In the genomic region with DNA sequence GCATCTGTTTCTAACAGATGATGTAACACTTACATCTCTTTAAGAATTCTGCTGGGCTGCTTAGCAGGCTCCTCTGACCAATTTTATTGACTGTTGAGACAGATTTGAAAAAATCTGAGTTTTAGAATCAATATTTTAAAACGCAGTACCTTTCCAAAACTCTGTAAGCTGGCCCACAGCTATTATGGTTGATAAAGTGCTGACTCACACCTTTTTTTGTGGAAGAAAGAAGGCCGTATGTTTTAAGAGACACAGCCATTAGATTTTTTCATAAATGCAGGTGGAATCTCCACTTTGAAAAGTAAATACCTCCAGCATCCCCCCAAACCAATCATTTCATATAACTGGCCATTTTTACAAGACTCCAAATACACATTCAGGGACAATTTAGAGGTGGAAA, we compare ENCODE assay signal across 29 cellular contexts.
"Had no signal": no experiment of that assay in that cellular context is flagged by ENCODE, and none has a peak within 500 bp of the region (broad histone marks: within the 10 kb centered on the region; RNA-seq: fewer than 3 reads in every experiment).

No MANE protein-coding gene starts in this region.

- H3K36me3 Mint-ChIP-seq: activated CD4-positive, alpha-beta memory T cell treated with anti-CD3 and anti-CD28 coated beads for 36 hours; activated CD8-positive, alpha-beta memory T cell treated with anti-CD3 and anti-CD28 coated beads, Interleukin-2, amount 10 ng/mL, durations not matched to agents 7 days and 5 days; activated naive CD4-positive, alpha-beta T cell treated with anti-CD3 and anti-CD28 coated beads, Interleukin-2, amount 10 ng/mL, durations not matched to agents 7 days and 5 days; activated naive CD4-positive, alpha-beta T cell treated with anti-CD3 and anti-CD28 coated beads, Interleukin-2, amount 50 U/mL, for 72 hours; activated naive CD8-positive, alpha-beta T cell treated with anti-CD3 and anti-CD28 coated beads, Interleukin-2, amount 10 ng/mL, durations not matched to agents 7 days and 5 days; brain had no signal

- H3K27ac ChIP-seq: ascending aorta, breast epithelium, cardiac muscle cell, colonic mucosa had no signal

- ATAC-seq: activated CD4-positive, alpha-beta T cell treated with anti-CD3 and anti-CD28 coated beads for 36 hours; activated CD8-positive, alpha-beta memory T cell treated with anti-CD3 and anti-CD28 coated beads, Interleukin-2, amount 10 ng/mL, durations not matched to agents 7 days and 5 days; activated CD8-positive, alpha-beta T cell treated with anti-CD3 and anti-CD28 coated beads, Interleukin-2, amount 10 ng/mL, durations not matched to agents 7 days and 5 days; activated naive CD4-positive, alpha-beta T cell treated with anti-CD3 and anti-CD28 coated beads, Interleukin-2, amount 50 U/mL, for 72 hours; esophagus mucosa had no signal

- H3K27me3 ChIP-seq: ascending aorta, breast epithelium, cardiac muscle cell, colonic mucosa had no signal

- H3K36me3 ChIP-seq: ascending aorta, breast epithelium, cardiac muscle cell, colonic mucosa had no signal

- H3K4me3 ChIP-seq: ascending aorta, breast epithelium, cardiac muscle cell, colonic mucosa had no signal

- H3K27me3 Mint-ChIP-seq: activated CD4-positive, alpha-beta T cell treated with anti-CD3 and anti-CD28 coated beads, Interleukin-2, amount 10 ng/mL, durations not matched to agents 24 days and 14 days; activated naive CD4-positive, alpha-beta T cell treated with anti-CD3 and anti-CD28 coated beads, Interleukin-2, amount 10 ng/mL, durations not matched to agents 7 days and 5 days had no signal

- FAIRE-seq: frontal cortex had no signal

- DNase-seq: activated CD4-positive, alpha-beta memory T cell treated with anti-CD3 and anti-CD28 coated beads for 36 hours; activated CD4-positive, alpha-beta T cell treated with anti-CD3 and anti-CD28 coated beads for 36 hours; activated CD4-positive, alpha-beta T cell treated with anti-CD3 and anti-CD28 coated beads, Interleukin-2, amount 10 ng/mL, durations not matched to agents 24 days and 14 days; activated CD4-positive, CD25-positive, alpha-beta regulatory T cell; activated CD4-positive, CD25-positive, alpha-beta regulatory T cell treated with anti-CD3 and anti-CD28 coated beads, Interleukin-2, amount 50 U/mL, for 72 hours; activated CD8-positive, alpha-beta memory T cell treated with anti-CD3 and anti-CD28 coated beads, Interleukin-2, amount 10 ng/mL, durations not matched to agents 7 days and 5 days; activated CD8-positive, alpha-beta memory T cell treated with anti-CD3 and anti-CD28 coated beads, Interleukin-2, amount 50 U/mL, for 4 hours; activated CD8-positive, alpha-beta T cell treated with anti-CD3 and anti-CD28 coated beads, Interleukin-2, amount 10 ng/mL, durations not matched to agents 7 days and 5 days; activated effector memory CD4-positive, alpha-beta T cell treated with anti-CD3 and anti-CD28 coated beads, Interleukin-2, amount 50 U/mL, for 16 hours; activated naive CD4-positive, alpha-beta T cell treated with anti-CD3 and anti-CD28 coated beads, Interleukin-2, amount 10 ng/mL, durations not matched to agents 7 days and 5 days; activated naive CD8-positive, alpha-beta T cell treated with anti-CD3 and anti-CD28 coated beads, Interleukin-2, amount 10 ng/mL, durations not matched to agents 7 days and 5 days; activated T-cell treated with anti-CD3 and anti-CD28 coated beads, Interleukin-2, amount 50 U/mL, for 1 hour; activated T-cell treated with anti-CD3 and anti-CD28 coated beads, Interleukin-2, amount 50 U/mL, for 48 hours; central memory CD4-positive, alpha-beta T cell; cerebellar nuclear complex; colonic mucosa; effector CD8-positive, alpha-beta T cell; foreskin fibroblast; head of caudate nucleus; T-helper 2 cell had no signal

- H3K4me3 Mint-ChIP-seq: activated CD4-positive, alpha-beta memory T cell treated with anti-CD3 and anti-CD28 coated beads for 36 hours; activated CD4-positive, alpha-beta T cell treated with anti-CD3 and anti-CD28 coated beads for 36 hours; activated CD4-positive, alpha-beta T cell treated with anti-CD3 and anti-CD28 coated beads, Interleukin-2, amount 10 ng/mL, durations not matched to agents 24 days and 14 days; activated CD8-positive, alpha-beta memory T cell treated with anti-CD3 and anti-CD28 coated beads, Interleukin-2, amount 10 ng/mL, durations not matched to agents 7 days and 5 days; activated CD8-positive, alpha-beta T cell treated with anti-CD3 and anti-CD28 coated beads, Interleukin-2, amount 10 ng/mL, durations not matched to agents 7 days and 5 days; activated naive CD4-positive, alpha-beta T cell treated with anti-CD3 and anti-CD28 coated beads, Interleukin-2, amount 10 ng/mL, durations not matched to agents 7 days and 5 days; activated naive CD8-positive, alpha-beta T cell treated with anti-CD3 and anti-CD28 coated beads, Interleukin-2, amount 10 ng/mL, durations not matched to agents 7 days and 5 days; activated T-helper 1 cell treated with anti-CD3 and anti-CD28 coated beads, Interleukin-12 subunit alpha, Interleukin-12 subunit beta, Interleukin-2, Interleukin-4 antibody, amounts not matched to agents 30 ng/mL and 10 ng/mL and 1 ng/mL, durations not matched to agents 14 hours and 24 hours and 36 hours; brain had no signal

- H3K9me3 ChIP-seq: ascending aorta, breast epithelium, colonic mucosa had no signal

- H3K4me1 ChIP-seq: ascending aorta, breast epithelium, colonic mucosa had no signal

- H3K4me1 Mint-ChIP-seq: activated CD4-positive, alpha-beta T cell treated with anti-CD3 and anti-CD28 coated beads for 36 hours; activated CD4-positive, alpha-beta T cell treated with anti-CD3 and anti-CD28 coated beads, Interleukin-2, amount 10 ng/mL, durations not matched to agents 24 days and 14 days; activated CD8-positive, alpha-beta memory T cell treated with anti-CD3 and anti-CD28 coated beads, Interleukin-2, amount 10 ng/mL, durations not matched to agents 7 days and 5 days; activated naive CD4-positive, alpha-beta T cell treated with anti-CD3 and anti-CD28 coated beads, Interleukin-2, amount 10 ng/mL, durations not matched to agents 7 days and 5 days; activated naive CD8-positive, alpha-beta T cell treated with anti-CD3 and anti-CD28 coated beads, Interleukin-2, amount 10 ng/mL, durations not matched to agents 7 days and 5 days; brain had no signal

- H3K9me3 Mint-ChIP-seq: activated CD4-positive, alpha-beta memory T cell treated with anti-CD3 and anti-CD28 coated beads for 36 hours; activated CD4-positive, alpha-beta T cell treated with anti-CD3 and anti-CD28 coated beads, Interleukin-2, amount 10 ng/mL, durations not matched to agents 24 days and 14 days; activated naive CD4-positive, alpha-beta T cell treated with anti-CD3 and anti-CD28 coated beads, Interleukin-2, amount 10 ng/mL, durations not matched to agents 7 days and 5 days; activated naive CD8-positive, alpha-beta T cell treated with anti-CD3 and anti-CD28 coated beads, Interleukin-2, amount 10 ng/mL, durations not matched to agents 7 days and 5 days; activated T-helper 1 cell treated with anti-CD3 and anti-CD28 coated beads, Interleukin-12 subunit alpha, Interleukin-12 subunit beta, Interleukin-2, Interleukin-4 antibody, amounts not matched to agents 30 ng/mL and 10 ng/mL and 1 ng/mL, durations not matched to agents 14 hours and 24 hours and 36 hours; activated T-helper 2 cell treated with anti-CD3 and anti-CD28 coated beads, Interferon-gamma antibody, Interleukin-2, Interleukin-4, amounts not matched to agents 10 μg/mL and 5 μg/mL and 100 μg/mL, durations not matched to agents 14 hours and 24 hours and 36 hours; brain had no signal

- H3K27ac Mint-ChIP-seq: activated CD4-positive, alpha-beta memory T cell treated with anti-CD3 and anti-CD28 coated beads for 36 hours; activated CD4-positive, alpha-beta T cell treated with anti-CD3 and anti-CD28 coated beads for 36 hours; activated CD4-positive, alpha-beta T cell treated with anti-CD3 and anti-CD28 coated beads, Interleukin-2, amount 10 ng/mL, durations not matched to agents 24 days and 14 days; activated CD8-positive, alpha-beta memory T cell treated with anti-CD3 and anti-CD28 coated beads, Interleukin-2, amount 10 ng/mL, durations not matched to agents 7 days and 5 days; activated CD8-positive, alpha-beta T cell treated with anti-CD3 and anti-CD28 coated beads, Interleukin-2, amount 10 ng/mL, durations not matched to agents 7 days and 5 days; activated naive CD4-positive, alpha-beta T cell treated with anti-CD3 and anti-CD28 coated beads, Interleukin-2, amount 10 ng/mL, durations not matched to agents 7 days and 5 days; activated naive CD4-positive, alpha-beta T cell treated with anti-CD3 and anti-CD28 coated beads, Interleukin-2, amount 50 U/mL, for 72 hours; activated naive CD8-positive, alpha-beta T cell treated with anti-CD3 and anti-CD28 coated beads, Interleukin-2, amount 10 ng/mL, durations not matched to agents 7 days and 5 days; activated T-helper 1 cell treated with anti-CD3 and anti-CD28 coated beads, Interleukin-12 subunit alpha, Interleukin-12 subunit beta, Interleukin-2, Interleukin-4 antibody, amounts not matched to agents 30 ng/mL and 10 ng/mL and 1 ng/mL, durations not matched to agents 14 hours and 24 hours and 36 hours; activated T-helper 2 cell treated with anti-CD3 and anti-CD28 coated beads, Interferon-gamma antibody, Interleukin-2, Interleukin-4, amounts not matched to agents 10 μg/mL and 5 μg/mL and 100 μg/mL, durations not matched to agents 14 hours and 24 hours and 36 hours; brain had no signal
